In genomic region chr19:35023428-35023827, GRCh38 we compare ENCODE assay signal across 1 cellular context.
TF ChIP-seq lines count a peak whose summit lies in the region.

No MANE protein-coding gene starts in this region.

TF ChIP-seq in K562, 482 proteins besides CTCF, POLR2A, EP300 and RAD21:
- TF ChIP-seq RBFOX2 (IDR thresholded peaks at IDR 0.05; ENCODE audit: low read depth, low read length) (0 out of 2 replicates have a peak, but pooled peaks have one; percentile 3), SOX6 (IDR thresholded peaks at IDR 0.05) (no peak), POLR2H (tag; IDR thresholded peaks at IDR 0.05; ENCODE audit: low read depth) (no peak), MTA3 (IDR thresholded peaks at IDR 0.05; ENCODE audit: borderline replicate concordance) (no peak), POLR2G (IDR thresholded peaks at IDR 0.05; ENCODE audit: low read depth, low read length) (0 out of 2 replicates have a peak, but pooled peaks have one; percentile 35)
